In the genomic region with DNA sequence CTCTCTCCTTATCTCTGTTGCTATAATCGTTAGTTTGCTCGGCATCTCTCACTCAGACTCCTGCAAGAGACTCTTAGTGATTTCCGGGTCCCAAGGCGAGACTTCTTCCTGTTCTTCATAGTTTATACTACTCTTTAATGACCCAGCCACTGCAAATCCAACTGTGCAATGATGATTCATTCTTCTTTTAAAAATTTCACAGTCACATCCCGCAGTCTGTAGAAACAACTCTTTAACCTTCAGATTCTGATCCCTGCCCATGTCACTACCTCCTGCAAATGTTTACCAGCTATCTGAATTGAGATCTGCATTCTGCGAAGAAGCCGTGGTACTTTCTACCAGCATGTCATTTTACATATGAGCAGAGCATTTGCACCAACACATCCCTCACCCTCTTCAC, we compare ENCODE assay signal across 14 cellular contexts. TPM values are rescaled to one million over a fixed set of nuclear protein-coding genes. Genes with fewer than 3 reads are reported as not detected.
DNase-seq lines count a peak whose midpoint lies in the region; ATAC-seq and TF ChIP-seq lines count a peak whose summit lies in the region.
"Had no signal": no experiment of that assay in that cellular context is flagged by ENCODE, and none has a peak within 500 bp of the region (broad histone marks: within the 10 kb centered on the region; RNA-seq: fewer than 3 reads in every experiment).

No MANE protein-coding gene starts in this region.

- H3K36me3 ChIP-seq in left ventricle myocardium inferior (no peaks in the 10 kb centered on the region), heart right ventricle (no peaks in the 10 kb centered on the region), H7 (replicated peaks; ENCODE audit: control insufficient read depth, insufficient read depth, low read length) (no peaks in the 10 kb centered on the region)

- H3K9me3 ChIP-seq in left ventricle myocardium inferior (replicated peaks) (no peaks in the 10 kb centered on the region), heart right ventricle (no peaks in the 10 kb centered on the region)

- H3K4me3 ChIP-seq in left ventricle myocardium inferior (peak overlapping the region; percentile 17), heart right ventricle (no peak overlapping the region), WI38 (ENCODE audit: low read depth, low read length) (peak overlapping the region; percentile 35), H7 (ENCODE audit: insufficient read depth, low read depth, low read length) (no peak overlapping the region)

- intact Hi-C loops in left ventricle myocardium inferior (cut with micrococcal nuclease): no loop called here
- intact Hi-C loops in heart right ventricle (cut with DNase I): loop anchor here in 2 of 10 donors (10.0 kb wide), 2 partner anchors 91 to 209 kb away; no protein-coding TSS in a partner anchor

- no peak for ATAC-seq in heart right ventricle
- ATAC-seq: left ventricle myocardium superior had no signal

- 40 to 50% methylated on average over 7 of the region's 7 CpGs for WGBS in heart right ventricle, 2 donors

- no peak for TF ChIP-seq CTCF in left ventricle myocardium inferior (IDR thresholded peaks at IDR 0.05; ENCODE audit: borderline replicate concordance)
- TF ChIP-seq CTCF in heart right ventricle (IDR thresholded peaks at IDR 0.05): no peak
- no peak for TF ChIP-seq CTCF in WI38 (IDR thresholded peaks at IDR 0.05; ENCODE audit: low read depth, low read length)
- no peak for TF ChIP-seq CTCF in GM13976 (IDR thresholded peaks at IDR 0.05; ENCODE audit: borderline replicate concordance, control extremely low read depth, extremely low read depth, insufficient read depth, missing control alignments)

- no peak for DNase-seq in left ventricle myocardium inferior
- DNase-seq in heart right ventricle: no peak
- DNase-seq in iris pigment epithelial cell (ENCODE audit: low read depth): peak; percentile 90
- DNase-seq in H7: no peak
- DNase-seq in NCI-H2081 treated with DMSO at 0.1 percent for 48 hours (lab: John Stamatoyannopoulos, UW): no peak
- no peak for DNase-seq in stimulated activated CD4-positive, alpha-beta T cell treated with anti-CD3 and anti-CD28 coated beads, Interleukin-2, amount 100 ng/mL, for 24 hours
- DNase-seq in GM13976 (ENCODE audit: low spot score): no peak
- DNase-seq: activated CD4-positive, alpha-beta memory T cell treated with anti-CD3 and anti-CD28 coated beads for 36 hours; left ventricle myocardium superior; NCI-H1436 treated with DMSO at 0.1 percent for 48 hours; NCI-H69; T-helper 9 cell had no signal

- in situ Hi-C loops in GM13976 (cut with MboI; ENCODE audit: low sequenced_read_pairs, unreplicated experiment): no loop called here

- H3K27me3 ChIP-seq in left ventricle myocardium inferior (ENCODE audit: low read depth): peaks cover 33% of the 10 kb centered on the region
- H3K27me3 ChIP-seq in heart right ventricle: peaks cover 0 to 41% (median 20%) of the 10 kb centered on the region in 7 donors
- H3K27me3 ChIP-seq in H7 (ENCODE audit: control insufficient read depth, insufficient read depth, low read length): peaks cover 15% of the 10 kb centered on the region

- peaks cover 16% of the 10 kb centered on the region for H3K4me1 ChIP-seq in left ventricle myocardium inferior
- H3K4me1 ChIP-seq in heart right ventricle: peaks cover 0 to 13% (median 0%) of the 10 kb centered on the region in 9 donors

- H3K27ac ChIP-seq in left ventricle myocardium inferior (replicated peaks) (no peak overlapping the region), heart right ventricle (peak overlapping the region in 1 of 10 donors; percentile 6)

RNA-seq across cellular contexts. Expression of gene VGLL3, which starts 2.8 kb away (rescaled TPM):
- 4.0 TPM for total RNA-seq in left ventricle myocardium inferior
- total RNA-seq in heart right ventricle: 10 to 100 TPM in 1 of 10 donors, 1 to 10 TPM in 9; 1.3 to 15.3 (median 4.2) TPM
- 1 to 10 TPM; 1.0 to 1.3 TPM for polyA plus RNA-seq in heart right ventricle
- 1.5 and 1.8 TPM in 2 replicates for total RNA-seq in H7 (2014; rRNA removed; shearing (Covaris generic))
- total RNA-seq: activated CD4-positive, alpha-beta memory T cell treated with anti-CD3 and anti-CD28 coated beads for 36 hours; activated T-helper 2 cell treated with anti-CD3 and anti-CD28 coated beads, Interferon-gamma antibody, Interleukin-2, Interleukin-4, amounts not matched to agents 10 μg/mL and 5 μg/mL and 100 μg/mL, durations not matched to agents 14 hours and 24 hours and 36 hours had no signal

Comparison
In these comparisons a context has a peak if more than half of its experiments do, and no peak if none do; other contexts are left out.
1. H3K4me3 ChIP-seq: peak in left ventricle myocardium inferior (single experiment) and WI38 (single experiment); none in heart right ventricle (0 of 10) and H7 (single experiment).